Comparison of ENCODE assay signal across 8 cellular contexts in genomic region chr20:21125072-21125848, GRCh38. TPM values are rescaled to one million over a fixed set of nuclear protein-coding genes. Genes with fewer than 3 reads are reported as not detected.
A peak's percentile ranks its signal among the peaks of the same experiment; 100 is the strongest.
DNase-seq lines count a peak whose midpoint lies in the region; ATAC-seq and TF ChIP-seq lines count a peak whose summit lies in the region.

No MANE protein-coding gene starts in this region.

- H3K4me3 ChIP-seq in A673 (ENCODE audit: low read depth, low read length, poor library complexity, severe bottlenecking) (peak overlapping the region; percentile 98), cardiac muscle cell (peak overlapping the region; percentile 25)

- no peak overlapping the region for H3K27ac ChIP-seq in A673 (ENCODE audit: low read depth, low read length, poor library complexity, severe bottlenecking)
- no peak overlapping the region for H3K27ac ChIP-seq in cardiac muscle cell

- peak; percentile 55 for DNase-seq in A673 (ENCODE audit: low spot score)
- peak; percentile 60 for DNase-seq in NCI-H1694 treated with DMSO at 0.1 percent for 48 hours (lab: John Stamatoyannopoulos, UW)
- no peak for DNase-seq in activated T-helper 1 cell treated with anti-CD3 and anti-CD28 coated beads, Interleukin-12 subunit alpha, Interleukin-12 subunit beta, Interleukin-2, Interleukin-4 antibody, amounts not matched to agents 30 ng/mL and 10 ng/mL and 1 ng/mL, durations not matched to agents 14 hours and 24 hours and 36 hours (ENCODE audit: low spot score)
- peak; percentile 54 to 55 for DNase-seq in cardiac muscle cell (ENCODE audit: low read depth in 1 of 2, low spot score in 1 of 2)
- DNase-seq in pons (ENCODE audit: low spot score): peak; percentile 82
- DNase-seq in ecto neural progenitor cell (ENCODE audit: low spot score): no peak

- no peaks in the 10 kb centered on the region for H3K9me3 ChIP-seq in A673 (ENCODE audit: low read depth, low read length, poor library complexity, severe bottlenecking)
- no peaks in the 10 kb centered on the region for H3K9me3 ChIP-seq in cardiac muscle cell (ENCODE audit: low read depth)

- no peaks in the 10 kb centered on the region for H3K36me3 ChIP-seq in A673 (ENCODE audit: insufficient read depth, low read length, poor library complexity, severe bottlenecking)
- no peaks in the 10 kb centered on the region for H3K36me3 ChIP-seq in cardiac muscle cell

- H3K36me3 Mint-ChIP-seq in activated T-helper 1 cell treated with anti-CD3 and anti-CD28 coated beads, Interleukin-12 subunit alpha, Interleukin-12 subunit beta, Interleukin-2, Interleukin-4 antibody, amounts not matched to agents 30 ng/mL and 10 ng/mL and 1 ng/mL, durations not matched to agents 14 hours and 24 hours and 36 hours (ENCODE audit: low read depth): no peaks in the 10 kb centered on the region

- peak overlapping the region; percentile 82 for H3K4me3 Mint-ChIP-seq in activated T-helper 1 cell treated with anti-CD3 and anti-CD28 coated beads, Interleukin-12 subunit alpha, Interleukin-12 subunit beta, Interleukin-2, Interleukin-4 antibody, amounts not matched to agents 30 ng/mL and 10 ng/mL and 1 ng/mL, durations not matched to agents 14 hours and 24 hours and 36 hours

- H3K4me1 Mint-ChIP-seq in activated T-helper 1 cell treated with anti-CD3 and anti-CD28 coated beads, Interleukin-12 subunit alpha, Interleukin-12 subunit beta, Interleukin-2, Interleukin-4 antibody, amounts not matched to agents 30 ng/mL and 10 ng/mL and 1 ng/mL, durations not matched to agents 14 hours and 24 hours and 36 hours (ENCODE audit: low read depth): peaks cover 15% of the 10 kb centered on the region

- H3K27me3 ChIP-seq in A673 (replicated peaks; ENCODE audit: insufficient read depth, low read depth, low read length, poor library complexity) (no peaks in the 10 kb centered on the region), cardiac muscle cell (no peaks in the 10 kb centered on the region)

- H3K27me3 Mint-ChIP-seq in activated T-helper 1 cell treated with anti-CD3 and anti-CD28 coated beads, Interleukin-12 subunit alpha, Interleukin-12 subunit beta, Interleukin-2, Interleukin-4 antibody, amounts not matched to agents 30 ng/mL and 10 ng/mL and 1 ng/mL, durations not matched to agents 14 hours and 24 hours and 36 hours (ENCODE audit: insufficient read depth): peaks cover 7% of the 10 kb centered on the region

- H3K4me1 ChIP-seq in A673 (ENCODE audit: insufficient read depth, low read length, poor library complexity, severe bottlenecking): peaks cover 3% of the 10 kb centered on the region
- peaks cover 16% of the 10 kb centered on the region for H3K4me1 ChIP-seq in cardiac muscle cell (ENCODE audit: low read depth)

- POLR2A ChIA-PET in A673 (lab: Charles Lee; ENCODE audit: low non-redundant PET): no interaction called here

- H3K27ac Mint-ChIP-seq in activated T-helper 1 cell treated with anti-CD3 and anti-CD28 coated beads, Interleukin-12 subunit alpha, Interleukin-12 subunit beta, Interleukin-2, Interleukin-4 antibody, amounts not matched to agents 30 ng/mL and 10 ng/mL and 1 ng/mL, durations not matched to agents 14 hours and 24 hours and 36 hours: peak overlapping the region; percentile 24

- BruUV-seq in A673 (replicated peaks; lab: Mats Ljungman, UMichigan): no TSS peak

- ATAC-seq in GM18499 (IDR thresholded peaks at IDR 0.05; ENCODE audit: insufficient read depth, unreplicated experiment) (peak; percentile 21), HG02885 (IDR thresholded peaks at IDR 0.05; ENCODE audit: poor library complexity, unreplicated experiment) (peak; percentile 15)

- no peak for TF ChIP-seq CTCF in A673 (conservative IDR thresholded peaks at IDR 0.05; ENCODE audit: low read depth, low read length)
- TF ChIP-seq CTCF in cardiac muscle cell (IDR thresholded peaks at IDR 0.05; ENCODE audit: low read depth, low read length): peak; percentile 23

- H3K9me3 Mint-ChIP-seq in activated T-helper 1 cell treated with anti-CD3 and anti-CD28 coated beads, Interleukin-12 subunit alpha, Interleukin-12 subunit beta, Interleukin-2, Interleukin-4 antibody, amounts not matched to agents 30 ng/mL and 10 ng/mL and 1 ng/mL, durations not matched to agents 14 hours and 24 hours and 36 hours: no peaks in the 10 kb centered on the region

- CTCF ChIA-PET in A673 (lab: Charles Lee): interaction anchor here (0.7 kb wide), 1 partner anchor 456 kb away, joined by 3 read pairs; no protein-coding TSS in a partner anchor

- intact Hi-C loops in A673 (cut with micrococcal nuclease; ENCODE audit: unreplicated experiment): no loop called here
- intact Hi-C loops in activated T-helper 1 cell treated with anti-CD3 and anti-CD28 coated beads, Interleukin-12 subunit alpha, Interleukin-12 subunit beta, Interleukin-2, Interleukin-4 antibody, amounts not matched to agents 30 ng/mL and 10 ng/mL and 1 ng/mL, durations not matched to agents 14 hours and 24 hours and 36 hours (cut with micrococcal nuclease): loop anchor here (1.0 kb wide), 2 partner anchors 25 to 178 kb away; partner anchors contain the start of gene XRN2

RNA-seq across cellular contexts. Expression of gene KIZ, which starts 0.6 kb away (rescaled TPM):
- 8.4 and 9.1 TPM in 2 replicates for total RNA-seq in A673 (2021)
- total RNA-seq in activated T-helper 1 cell treated with anti-CD3 and anti-CD28 coated beads, Interleukin-12 subunit alpha, Interleukin-12 subunit beta, Interleukin-2, Interleukin-4 antibody, amounts not matched to agents 30 ng/mL and 10 ng/mL and 1 ng/mL, durations not matched to agents 14 hours and 24 hours and 36 hours: 9.3 and 11.8 TPM in 2 replicates
- total RNA-seq in cardiac muscle cell: 21.9 and 55.4 TPM in 2 replicates
- polyA plus RNA-seq in cardiac muscle cell: 11.0 and 28.4 TPM in 2 replicates

RNA-seq across cellular contexts. Expression of gene LINC00237, which starts 19.1 kb away (rescaled TPM):
- total RNA-seq in A673 (2021) (not detected in 2 replicates), cardiac muscle cell (not detected in 2 replicates)
- total RNA-seq in activated T-helper 1 cell treated with anti-CD3 and anti-CD28 coated beads, Interleukin-12 subunit alpha, Interleukin-12 subunit beta, Interleukin-2, Interleukin-4 antibody, amounts not matched to agents 30 ng/mL and 10 ng/mL and 1 ng/mL, durations not matched to agents 14 hours and 24 hours and 36 hours: not detected in 2 replicates
- polyA plus RNA-seq in cardiac muscle cell: not detected in 2 replicates

Comparison
In these comparisons a context has a peak if more than half of its experiments do, and no peak if none do; other contexts are left out.
1. DNase-seq: peak in A673 (single experiment), NCI-H1694 treated with DMSO at 0.1 percent for 48 hours (single experiment), cardiac muscle cell (2 of 2) and pons (single experiment); none in activated T-helper 1 cell treated with anti-CD3 and anti-CD28 coated beads, Interleukin-12 subunit alpha, Interleukin-12 subunit beta, Interleukin-2, Interleukin-4 antibody, amounts not matched to agents 30 ng/mL and 10 ng/mL and 1 ng/mL, durations not matched to agents 14 hours and 24 hours and 36 hours (single experiment) and ecto neural progenitor cell (single experiment).